ENCODE assay signal across 19 cellular contexts in the genomic region with DNA sequence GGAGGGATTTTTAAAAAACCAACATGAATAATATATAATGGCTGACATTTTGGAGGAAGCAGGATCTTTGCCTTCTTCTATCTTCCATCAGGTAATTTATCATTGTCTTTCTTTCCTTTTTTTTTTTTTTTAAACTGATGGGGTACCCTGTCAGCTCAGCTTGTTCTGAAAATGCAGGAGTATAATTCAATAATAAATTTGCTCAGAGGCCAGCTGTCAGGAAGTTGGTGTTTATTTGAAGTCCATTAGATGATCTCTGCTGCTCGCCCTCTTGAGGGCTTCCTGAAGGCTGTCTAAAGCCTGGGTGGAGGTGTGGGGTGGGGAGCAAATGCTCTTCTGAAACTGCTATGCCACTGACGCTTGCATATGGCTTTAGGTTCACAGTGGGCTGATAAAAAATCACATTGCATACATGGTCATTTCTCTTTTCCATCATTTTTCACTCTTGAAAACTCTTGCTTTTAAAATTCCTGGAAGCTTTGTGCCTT.
"Had no signal": no experiment of that assay in that cellular context is flagged by ENCODE, and none has a peak within 500 bp of the region (broad histone marks: within the 10 kb centered on the region; RNA-seq: fewer than 3 reads in every experiment).

No MANE protein-coding gene starts in this region.

- H3K27me3 ChIP-seq: right atrium auricular region, tibial artery had no signal

- H3K4me1 ChIP-seq: prostate gland, right atrium auricular region, tibial artery had no signal

- H3K36me3 ChIP-seq: prostate gland, right atrium auricular region, tibial artery had no signal

- H3K4me3 ChIP-seq: mucosa of descending colon, prostate gland, right atrium auricular region, tibial artery had no signal

- H3K9me3 ChIP-seq: mucosa of descending colon, prostate gland, right atrium auricular region, tibial artery had no signal

- H3K27ac ChIP-seq: prostate gland, right atrium auricular region, tibial artery had no signal

- DNase-seq: activated B cell treated with CpG ODN at 0.5 μM for 24 hours; activated CD4-positive, alpha-beta T cell treated with anti-CD3 and anti-CD28 coated beads, Interleukin-2, amount 10 ng/mL, durations not matched to agents 24 days and 14 days; activated CD8-positive, alpha-beta T cell treated with anti-CD3 and anti-CD28 coated beads, Interleukin-2, amount 10 ng/mL, durations not matched to agents 7 days and 5 days; activated naive CD4-positive, alpha-beta T cell treated with anti-CD3 and anti-CD28 coated beads, Interleukin-2, amount 10 ng/mL, durations not matched to agents 7 days and 5 days; activated naive CD8-positive, alpha-beta T cell treated with anti-CD3 and anti-CD28 coated beads, Interleukin-2, amount 50 U/mL, for 24 hours; activated T-cell treated with anti-CD3 and anti-CD28 coated beads, Interleukin-2, amount 50 U/mL, for 4 hours; anterior cingulate cortex; caudate nucleus; effector memory CD8-positive, alpha-beta T cell; foreskin fibroblast; mesenchymal stem cell; mucosa of descending colon; naive B cell; stimulated activated CD4-positive, alpha-beta T cell treated with anti-CD3 and anti-CD28 coated beads, Interleukin-2, amount 100 ng/mL, for 24 hours; stimulated activated naive CD8-positive, alpha-beta T cell treated with anti-CD3 and anti-CD28 coated beads, Interleukin-15, Interleukin-2, amounts not matched to agents 100 U/mL and 50 U/mL, for 24 hours; substantia nigra; tibial artery had no signal
